18 cellular contexts compared by ENCODE assay signal in genomic region chr2:102724553-102724952, GRCh38. TPM values are rescaled to one million over a fixed set of nuclear protein-coding genes. Genes with fewer than 3 reads are reported as not detected.
DNase-seq lines count a peak whose midpoint lies in the region; TF ChIP-seq lines count a peak whose summit lies in the region.
"Had no signal": no experiment of that assay in that cellular context is flagged by ENCODE, and none has a peak within 500 bp of the region (broad histone marks: within the 10 kb centered on the region; RNA-seq: fewer than 3 reads in every experiment).

No MANE protein-coding gene starts in this region.

- H3K4me1 Mint-ChIP-seq in Caco-2 (ENCODE audit: low read depth, unreplicated experiment) (peaks cover 21% of the 10 kb centered on the region), neural crest cell (no peaks in the 10 kb centered on the region)
- H3K4me1 Mint-ChIP-seq: B cell had no signal

- no TSS peak for BruUV-seq in Caco-2 (replicated peaks; lab: Mats Ljungman, UMichigan)

- TF ChIP-seq CTCF in Caco-2 (IDR thresholded peaks at IDR 0.05; ENCODE audit: insufficient read depth in 1 of 2, low read depth in 1 of 2, low read length in 1 of 2, severe bottlenecking in 1 of 2, unreplicated experiment in 1 of 2), result no peak
- TF ChIP-seq CTCF in neural crest cell (conservative IDR thresholded peaks at IDR 0.05), result no peak
- no peak for TF ChIP-seq CTCF in WERI-Rb-1 (IDR thresholded peaks at IDR 0.05; ENCODE audit: low read depth, low read length)

- H3K27ac ChIP-seq in caudate nucleus (ENCODE audit: low read depth, low read length) (no peak overlapping the region), WERI-Rb-1 (no peak overlapping the region)
- H3K27ac ChIP-seq: BLaER1 had no signal

- H3K27me3 ChIP-seq in Caco-2 (replicated peaks; ENCODE audit: control insufficient read depth, insufficient read depth, low read length) (no peaks in the 10 kb centered on the region), WERI-Rb-1 (ENCODE audit: insufficient read depth, low read depth, severe bottlenecking) (no peaks in the 10 kb centered on the region)
- H3K27me3 ChIP-seq: BLaER1 had no signal

- H3K27ac Mint-ChIP-seq in Caco-2 (ENCODE audit: unreplicated experiment) (peak overlapping the region; percentile 32), neural crest cell (ENCODE audit: unreplicated experiment) (peak overlapping the region; percentile 29)
- H3K27ac Mint-ChIP-seq: B cell; CD14-positive monocyte; CD4-positive, alpha-beta T cell had no signal

- intact Hi-C loops in Caco-2 (cut with micrococcal nuclease; ENCODE audit: unreplicated experiment), result no loop called here

- no peaks in the 10 kb centered on the region for H3K9me3 ChIP-seq in Caco-2
- H3K9me3 ChIP-seq in WERI-Rb-1 (ENCODE audit: severe bottlenecking), result no peaks in the 10 kb centered on the region
- H3K9me3 ChIP-seq: BLaER1 had no signal

- H3K36me3 Mint-ChIP-seq in Caco-2 (ENCODE audit: insufficient read depth, unreplicated experiment) (peaks cover 69% of the 10 kb centered on the region), neural crest cell (ENCODE audit: low read depth) (peaks cover 38% of the 10 kb centered on the region)

- DNase-seq in Caco-2 (no peak), caudate nucleus (lab: John Stamatoyannopoulos, UW) (peak in 40 of 61 donors; percentile 3 to 88 (median 30)), neural crest cell (ENCODE audit: low read depth, low spot score) (no peak), superior temporal gyrus (ENCODE audit: extremely low spot score) (peak; percentile 27), WERI-Rb-1 (no peak), C1 segment of cervical spinal cord (lab: John Stamatoyannopoulos, UW) (no peak), NCI-H524 treated with DMSO at 0.1 percent for 48 hours (lab: John Stamatoyannopoulos, UW) (no peak)
- DNase-seq: Calu3; CD4-positive, alpha-beta T cell; CD8-positive, alpha-beta memory T cell; DMS53; DMS79 treated with DMSO at 0.1 percent for 48 hours; GF-D8; GOT3; HCEC 1CT had no signal

- CTCF ChIA-PET in Caco-2 (lab: Charles Lee), result interaction anchor here (0.8 kb wide), 2 partner anchors 29 to 139 kb away, joined by 3 to 4 read pairs; no protein-coding TSS in a partner anchor

- H3K36me3 ChIP-seq in Caco-2 (ENCODE audit: control insufficient read depth, insufficient read depth, low read length) (peaks cover 3% of the 10 kb centered on the region), WERI-Rb-1 (no peaks in the 10 kb centered on the region)

- H3K9me3 Mint-ChIP-seq in Caco-2 (ENCODE audit: unreplicated experiment) (no peaks in the 10 kb centered on the region), neural crest cell (no peaks in the 10 kb centered on the region)
- H3K9me3 Mint-ChIP-seq: CD14-positive monocyte; CD4-positive, alpha-beta T cell; CD8-positive, alpha-beta memory T cell had no signal

- H3K27me3 Mint-ChIP-seq in Caco-2 (ENCODE audit: insufficient read depth, unreplicated experiment), result no peaks in the 10 kb centered on the region
- no peaks in the 10 kb centered on the region for H3K27me3 Mint-ChIP-seq in neural crest cell (ENCODE audit: low read depth)
- H3K27me3 Mint-ChIP-seq: B cell; CD4-positive, alpha-beta T cell; CD8-positive, alpha-beta memory T cell had no signal

- H3K4me3 Mint-ChIP-seq in Caco-2 (ENCODE audit: unreplicated experiment), result no peak overlapping the region
- H3K4me3 Mint-ChIP-seq in neural crest cell, result no peak overlapping the region
- H3K4me3 Mint-ChIP-seq: B cell; CD14-positive monocyte; CD4-positive, alpha-beta T cell; CD8-positive, alpha-beta memory T cell had no signal

- H3K4me3 ChIP-seq in Caco-2 (ENCODE audit: low read depth, low read length), result no peak overlapping the region
- no peak overlapping the region for H3K4me3 ChIP-seq in WERI-Rb-1 (ENCODE audit: low read depth, low read length)
- H3K4me3 ChIP-seq: BLaER1 had no signal

- peaks cover 16% of the 10 kb centered on the region; the same call in 1 of the 2 replicates for H3K4me1 ChIP-seq in Caco-2
- H3K4me1 ChIP-seq: BLaER1 had no signal

- POLR2A ChIA-PET in Caco-2 (lab: Charles Lee), result interaction anchor here (0.6 to 0.7 kb wide), 2 partner anchors 11 to 829 kb away, joined by 3 read pairs; no protein-coding TSS in a partner anchor

RNA-seq across cellular contexts. Expression of gene TMEM182, which starts 37.3 kb away (rescaled TPM):
- 11.9 and 13.6 TPM in 2 replicates for total RNA-seq in Caco-2 (2022)
- 5.9 and 7.9 TPM in 2 replicates for total RNA-seq in neural crest cell

Comparison
In these comparisons a context has a peak if more than half of its experiments do, and no peak if none do; other contexts are left out.
1. DNase-seq: peak in caudate nucleus (40 of 61) and superior temporal gyrus (single experiment); none in Caco-2 (0 of 2), neural crest cell (single experiment), WERI-Rb-1 (single experiment), C1 segment of cervical spinal cord (0 of 14) and NCI-H524 treated with DMSO at 0.1 percent for 48 hours (single experiment).